8 cellular contexts compared by ENCODE assay signal in genomic region chr16:67993207-67994036, GRCh38.
A peak's percentile ranks its signal among the peaks of the same experiment; 100 is the strongest.
DNase-seq lines count a peak whose midpoint lies in the region; ATAC-seq lines count a peak whose summit lies in the region.

No MANE protein-coding gene starts in this region.

- DNase-seq in DMS 273 (lab: John Stamatoyannopoulos, UW; ENCODE audit: unreplicated experiment) (peak; percentile 88), DMS 273 treated with DMSO at 0.1 percent for 48 hours (lab: John Stamatoyannopoulos, UW) (no peak), NCI-H2107 (lab: John Stamatoyannopoulos, UW) (peak; percentile 51), left kidney (ENCODE audit: low read depth, low spot score) (peak; percentile 89)
- peak; percentile 77 for DNase-seq in central memory CD4-positive, alpha-beta T cell
- peak; percentile 85 for DNase-seq in stimulated activated CD4-positive, alpha-beta T cell treated with anti-CD3 and anti-CD28 coated beads, Interleukin-1b, Interleukin-23, amount 100 ng/mL, for 48 hours

- ATAC-seq in HG02852 (IDR thresholded peaks at IDR 0.05; ENCODE audit: unreplicated experiment), result peak; percentile 72
- ATAC-seq in activated CD4-positive, CD25-positive, alpha-beta regulatory T cell treated with anti-CD3 and anti-CD28 coated beads, Interleukin-2, amount 50 U/mL, for 24 hours, result peak; percentile 92 to 95
